34 cellular contexts compared by ENCODE assay signal in the genomic region with DNA sequence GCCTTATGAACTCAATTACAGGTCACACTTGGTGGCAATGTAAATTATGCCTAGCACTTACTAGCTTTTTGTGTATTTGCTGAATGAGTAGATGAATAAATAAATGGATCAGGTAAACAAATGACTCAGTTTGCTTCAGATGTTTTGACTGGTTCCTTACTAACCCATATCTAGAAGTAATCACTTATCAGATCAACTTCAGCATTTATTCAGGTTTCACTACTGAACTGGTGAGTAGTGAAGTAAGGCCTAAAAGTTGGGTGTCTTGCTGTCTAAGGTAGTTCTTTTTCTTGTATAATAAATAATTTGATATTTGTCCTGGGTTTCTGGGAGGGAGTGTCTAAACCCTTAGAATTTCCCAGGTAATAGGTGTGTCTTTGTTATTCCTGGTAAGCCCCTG.
"Had no signal": no experiment of that assay in that cellular context is flagged by ENCODE, and none has a peak within 500 bp of the region (broad histone marks: within the 10 kb centered on the region; RNA-seq: fewer than 3 reads in every experiment).

No MANE protein-coding gene starts in this region.

- H3K27ac ChIP-seq: ascending aorta, breast epithelium, cardiac muscle cell, epithelial cell of prostate, esophagus squamous epithelium, gastroesophageal sphincter, heart right ventricle, hepatocyte, WERI-Rb-1 had no signal

- H3K4me1 ChIP-seq: ascending aorta, breast epithelium, esophagus squamous epithelium, gastroesophageal sphincter, heart right ventricle had no signal

- H3K27ac Mint-ChIP-seq: activated B cell treated with CpG ODN at 0.5 μM for 24 hours; activated CD8-positive, alpha-beta T cell treated with anti-CD3 and anti-CD28 coated beads for 36 hours; activated naive CD4-positive, alpha-beta T cell treated with anti-CD3 and anti-CD28 coated beads, Interleukin-2, amount 50 U/mL, for 72 hours; activated T-helper 1 cell treated with anti-CD3 and anti-CD28 coated beads, Interleukin-12 subunit alpha, Interleukin-12 subunit beta, Interleukin-2, Interleukin-4 antibody, amounts not matched to agents 30 ng/mL and 10 ng/mL and 1 ng/mL, durations not matched to agents 14 hours and 24 hours and 36 hours; brain; effector memory CD8-positive, alpha-beta T cell; T-helper 17 cell; T-helper 2 cell treated with Interferon-gamma antibody and Interleukin-4, amounts not matched to agents 5 μg/mL and 100 μg/mL, for 36 hours had no signal

- DNase-seq: activated B cell treated with CpG ODN at 0.5 μM for 24 hours; activated CD4-positive, alpha-beta T cell treated with anti-CD3 and anti-CD28 coated beads for 1 hour; activated CD4-positive, alpha-beta T cell treated with anti-CD3 and anti-CD28 coated beads for 4 hours; activated CD4-positive, alpha-beta T cell treated with anti-CD3 and anti-CD28 coated beads, Interleukin-2, amount 50 U/mL, for 1 hour; activated CD4-positive, alpha-beta T cell treated with anti-CD3 and anti-CD28 coated beads, Interleukin-2, amount 50 U/mL, for 48 hours; activated CD8-positive, alpha-beta memory T cell treated with anti-CD3 and anti-CD28 coated beads for 24 hours; activated CD8-positive, alpha-beta T cell treated with anti-CD3 and anti-CD28 coated beads for 36 hours; activated gamma-delta T cell; activated naive CD4-positive, alpha-beta T cell; activated naive CD4-positive, alpha-beta T cell treated with anti-CD3 and anti-CD28 coated beads, Interleukin-2, amount 10 ng/mL, durations not matched to agents 7 days and 5 days; activated naive CD8-positive, alpha-beta T cell treated with anti-CD3 and anti-CD28 coated beads, Interleukin-2, amount 10 ng/mL, durations not matched to agents 7 days and 5 days; activated T-cell treated with anti-CD3 and anti-CD28 coated beads, Interleukin-2, amount 50 U/mL, for 1 hour; activated T-cell treated with anti-CD3 and anti-CD28 coated beads, Interleukin-2, amount 50 U/mL, for 48 hours; cortex of kidney; dermis blood vessel endothelial cell; effector CD4-positive, alpha-beta T cell; effector memory CD8-positive, alpha-beta T cell; esophagus squamous epithelium; foreskin melanocyte; heart right ventricle; T-helper 1 cell; T-helper 17 cell; T1000; WERI-Rb-1 had no signal

- H3K27me3 ChIP-seq: ascending aorta, breast epithelium, cardiac muscle cell, esophagus squamous epithelium, gastroesophageal sphincter, heart right ventricle, hepatocyte had no signal

- H3K4me1 Mint-ChIP-seq: activated B cell treated with CpG ODN at 0.5 μM for 24 hours, brain had no signal

- ATAC-seq: activated CD8-positive, alpha-beta T cell treated with anti-CD3 and anti-CD28 coated beads for 36 hours; activated naive CD4-positive, alpha-beta T cell treated with anti-CD3 and anti-CD28 coated beads, Interleukin-2, amount 50 U/mL, for 72 hours; effector memory CD8-positive, alpha-beta T cell; gastroesophageal sphincter; heart right ventricle; T-helper 17 cell had no signal

- H3K4me3 Mint-ChIP-seq: activated B cell treated with CpG ODN at 0.5 μM for 24 hours; activated CD8-positive, alpha-beta T cell treated with anti-CD3 and anti-CD28 coated beads for 36 hours; activated naive CD4-positive, alpha-beta T cell treated with anti-CD3 and anti-CD28 coated beads, Interleukin-2, amount 10 ng/mL, durations not matched to agents 7 days and 5 days; activated naive CD8-positive, alpha-beta T cell treated with anti-CD3 and anti-CD28 coated beads, Interleukin-2, amount 10 ng/mL, durations not matched to agents 7 days and 5 days; activated T-helper 1 cell treated with anti-CD3 and anti-CD28 coated beads, Interleukin-12 subunit alpha, Interleukin-12 subunit beta, Interleukin-2, Interleukin-4 antibody, amounts not matched to agents 30 ng/mL and 10 ng/mL and 1 ng/mL, durations not matched to agents 14 hours and 24 hours and 36 hours; brain; effector memory CD8-positive, alpha-beta T cell; T-helper 17 cell; T-helper 2 cell treated with Interferon-gamma antibody and Interleukin-4, amounts not matched to agents 5 μg/mL and 100 μg/mL, for 36 hours had no signal

- H3K36me3 ChIP-seq: ascending aorta, breast epithelium, cardiac muscle cell, esophagus squamous epithelium, gastroesophageal sphincter, heart right ventricle, WERI-Rb-1 had no signal

- H3K27me3 Mint-ChIP-seq: activated B cell treated with CpG ODN at 0.5 μM for 24 hours; activated CD8-positive, alpha-beta T cell treated with anti-CD3 and anti-CD28 coated beads for 36 hours; activated naive CD4-positive, alpha-beta T cell treated with anti-CD3 and anti-CD28 coated beads, Interleukin-2, amount 10 ng/mL, durations not matched to agents 7 days and 5 days; activated naive CD8-positive, alpha-beta T cell treated with anti-CD3 and anti-CD28 coated beads, Interleukin-2, amount 10 ng/mL, durations not matched to agents 7 days and 5 days; effector memory CD8-positive, alpha-beta T cell; T-helper 17 cell had no signal

- H3K36me3 Mint-ChIP-seq: brain had no signal

- H3K4me3 ChIP-seq: ascending aorta, breast epithelium, cardiac muscle cell, esophagus squamous epithelium, gastroesophageal sphincter, heart right ventricle, hepatocyte had no signal
